Comparison of ENCODE assay signal across 8 cellular contexts in genomic region chr17:16381496-16381820, GRCh38. TPM values are rescaled to one million over a fixed set of nuclear protein-coding genes. Genes with fewer than 3 reads are reported as not detected.
DNase-seq lines count a peak whose midpoint lies in the region; ATAC-seq and TF ChIP-seq lines count a peak whose summit lies in the region.

No MANE protein-coding gene starts in this region.

- H3K9me3 Mint-ChIP-seq in activated CD8-positive, alpha-beta T cell treated with anti-CD3 and anti-CD28 coated beads, Interleukin-2, amount 10 ng/mL, durations not matched to agents 7 days and 5 days (ENCODE audit: insufficient read depth) = no peaks in the 10 kb centered on the region

- WGBS in smooth muscle cell (ENCODE audit: low lambda C conversion rate) = 3% methylated on average over 14 of the region's 14 CpGs

- POLR2A ChIA-PET in activated CD8-positive, alpha-beta T cell treated with anti-CD3 and anti-CD28 coated beads, Interleukin-2, amount 10 ng/mL, durations not matched to agents 7 days and 5 days (lab: Charles Lee) = interaction anchor here (1.0 to 2.8 kb wide), 14 partner anchors 12 to 167 kb away, joined by 3 to 66 read pairs (median 6); partner anchors contain the start of genes CENPV, NCOR1 and TRPV2

- H3K4me1 ChIP-seq in DOHH2 (ENCODE audit: control insufficient read depth, low read length) = peaks cover 44% of the 10 kb centered on the region
- H3K4me1 ChIP-seq in right atrium auricular region = peaks cover 0 to 29% of the 10 kb centered on the region in 2 donors
- H3K4me1 ChIP-seq in smooth muscle cell (ENCODE audit: low read depth) = peaks cover 25% of the 10 kb centered on the region

- H3K9me3 ChIP-seq in DOHH2 (ENCODE audit: control insufficient read depth, insufficient read depth, low read length) = no peaks in the 10 kb centered on the region
- no peaks in the 10 kb centered on the region for H3K9me3 ChIP-seq in right atrium auricular region
- H3K9me3 ChIP-seq in smooth muscle cell (replicated peaks; ENCODE audit: low read depth) = no peaks in the 10 kb centered on the region

- no peak overlapping the region for H2AFZ ChIP-seq in smooth muscle cell (ENCODE audit: low read depth)

- ATAC-seq in HG02970 (IDR thresholded peaks at IDR 0.05; ENCODE audit: low FRiP score, unreplicated experiment) (peak; percentile 8), HG02981 (IDR thresholded peaks at IDR 0.05; ENCODE audit: unreplicated experiment) (no peak), HG02588 (IDR thresholded peaks at IDR 0.05; ENCODE audit: unreplicated experiment) (no peak)
- ATAC-seq in activated CD8-positive, alpha-beta T cell treated with anti-CD3 and anti-CD28 coated beads, Interleukin-2, amount 10 ng/mL, durations not matched to agents 7 days and 5 days = peak; percentile 11

- H3K36me3 ChIP-seq in DOHH2 (ENCODE audit: control insufficient read depth, low read length) (peaks cover 32% of the 10 kb centered on the region), right atrium auricular region (peaks cover 20% of the 10 kb centered on the region), smooth muscle cell (ENCODE audit: low read depth) (no peaks in the 10 kb centered on the region)

- H4K20me1 ChIP-seq in DOHH2 (ENCODE audit: control insufficient read depth, insufficient read depth, low read depth, low read length) = peaks cover 6% of the 10 kb centered on the region
- peaks cover 33% of the 10 kb centered on the region for H4K20me1 ChIP-seq in smooth muscle cell (ENCODE audit: low read depth)

- H3K36me3 Mint-ChIP-seq in activated CD8-positive, alpha-beta T cell treated with anti-CD3 and anti-CD28 coated beads, Interleukin-2, amount 10 ng/mL, durations not matched to agents 7 days and 5 days (ENCODE audit: low read depth) = peaks cover 38% of the 10 kb centered on the region

- H3K27me3 Mint-ChIP-seq in activated CD8-positive, alpha-beta T cell treated with anti-CD3 and anti-CD28 coated beads, Interleukin-2, amount 10 ng/mL, durations not matched to agents 7 days and 5 days (ENCODE audit: low read depth) = no peaks in the 10 kb centered on the region

- H3K27ac Mint-ChIP-seq in activated CD8-positive, alpha-beta T cell treated with anti-CD3 and anti-CD28 coated beads, Interleukin-2, amount 10 ng/mL, durations not matched to agents 7 days and 5 days = peak overlapping the region; percentile 96

- DNase-seq in activated CD8-positive, alpha-beta T cell treated with anti-CD3 and anti-CD28 coated beads, Interleukin-2, amount 10 ng/mL, durations not matched to agents 7 days and 5 days = no peak
- DNase-seq in right atrium auricular region (ENCODE audit: low spot score) (no peak), smooth muscle cell (lab: John Stamatoyannopoulos, UW; ENCODE audit: unreplicated experiment) (no peak), GM20000 (ENCODE audit: low spot score) (no peak)

- no peak for TF ChIP-seq CTCF in DOHH2 (IDR thresholded peaks at IDR 0.05; ENCODE audit: low read depth, low read length, poor library complexity, severe bottlenecking)
- TF ChIP-seq CTCF in right atrium auricular region (IDR thresholded peaks at IDR 0.05) = no peak
- no peak for TF ChIP-seq CTCF in smooth muscle cell (IDR thresholded peaks at IDR 0.05; ENCODE audit: borderline replicate concordance, insufficient read depth, poor library complexity, severe bottlenecking)
- TF ChIP-seq CTCF in GM20000 (IDR thresholded peaks at IDR 0.05; ENCODE audit: extremely low read depth, missing control alignments) = no peak

- no peaks in the 10 kb centered on the region for H3K27me3 ChIP-seq in DOHH2 (ENCODE audit: control insufficient read depth, low read length)
- no peaks in the 10 kb centered on the region for H3K27me3 ChIP-seq in right atrium auricular region
- H3K27me3 ChIP-seq in smooth muscle cell (ENCODE audit: low read depth) = no peaks in the 10 kb centered on the region

- H3K79me2 ChIP-seq in DOHH2 (ENCODE audit: control insufficient read depth, low read length) (peaks cover 27% of the 10 kb centered on the region), smooth muscle cell (ENCODE audit: low read depth) (peaks cover 33% of the 10 kb centered on the region)

- H3K9ac ChIP-seq in smooth muscle cell (ENCODE audit: low read depth) = peak overlapping the region; percentile 97

- H3F3A ChIP-seq in DOHH2 (ENCODE audit: control insufficient read depth, insufficient read depth) (peaks cover 33% of the 10 kb centered on the region), smooth muscle cell (ENCODE audit: low read depth) (peaks cover 23% of the 10 kb centered on the region)

- H3K4me3 ChIP-seq in DOHH2 (ENCODE audit: low read length) = peak overlapping the region; percentile 78
- H3K4me3 ChIP-seq in right atrium auricular region = peak overlapping the region; percentile 63 to 65
- peak overlapping the region; percentile 92 for H3K4me3 ChIP-seq in smooth muscle cell

- H3K4me3 Mint-ChIP-seq in activated CD8-positive, alpha-beta T cell treated with anti-CD3 and anti-CD28 coated beads, Interleukin-2, amount 10 ng/mL, durations not matched to agents 7 days and 5 days = peak overlapping the region; percentile 97

- H3K4me1 Mint-ChIP-seq in activated CD8-positive, alpha-beta T cell treated with anti-CD3 and anti-CD28 coated beads, Interleukin-2, amount 10 ng/mL, durations not matched to agents 7 days and 5 days (ENCODE audit: low read depth) = peaks cover 39% of the 10 kb centered on the region

- peak overlapping the region; percentile 58 for H3K27ac ChIP-seq in DOHH2 (ENCODE audit: low read depth, low read length)
- H3K27ac ChIP-seq in right atrium auricular region = peak overlapping the region; percentile 91 to 93
- H3K27ac ChIP-seq in smooth muscle cell (ENCODE audit: low read depth) = peak overlapping the region; percentile 97

- CTCF ChIA-PET in activated CD8-positive, alpha-beta T cell treated with anti-CD3 and anti-CD28 coated beads, Interleukin-2, amount 10 ng/mL, durations not matched to agents 7 days and 5 days (lab: Charles Lee) = interaction anchor here (2.4 to 5.2 kb wide), 2 partner anchors 18 to 34 kb away, joined by 27 to 33 read pairs; partner anchors contain the start of gene TRPV2

- no peaks in the 10 kb centered on the region for H3K9me2 ChIP-seq in DOHH2 (replicated peaks; ENCODE audit: control insufficient read depth, low read length)

- H3K4me2 ChIP-seq in DOHH2 (ENCODE audit: low read length) = peak overlapping the region; percentile 78
- H3K4me2 ChIP-seq in smooth muscle cell = peak overlapping the region; percentile 89

RNA-seq across cellular contexts. Expression of gene UBB, which starts 0.6 kb away (rescaled TPM):
- total RNA-seq in activated CD8-positive, alpha-beta T cell treated with anti-CD3 and anti-CD28 coated beads, Interleukin-2, amount 10 ng/mL, durations not matched to agents 7 days and 5 days = 1,000 to 10,000 TPM; 1,415 to 1,441 TPM
- 1,000 to 10,000 TPM in 1 of 2 donors, 100 to 1,000 TPM in 1; 862 to 1,091 TPM for total RNA-seq in right atrium auricular region
- total RNA-seq in smooth muscle cell = 1,100 and 1,184 TPM in 2 replicates
- polyA plus RNA-seq in smooth muscle cell = 2,038 and 2,323 TPM in 2 replicates

RNA-seq across cellular contexts. Expression of gene CENPV, which starts 28.2 kb away (rescaled TPM):
- total RNA-seq in activated CD8-positive, alpha-beta T cell treated with anti-CD3 and anti-CD28 coated beads, Interleukin-2, amount 10 ng/mL, durations not matched to agents 7 days and 5 days = 10 to 100 TPM; 28.6 to 36.4 TPM
- total RNA-seq in right atrium auricular region = 10 to 100 TPM; 15.8 to 16.9 TPM
- total RNA-seq in smooth muscle cell = 17.5 and 21.2 TPM in 2 replicates
- 33.9 and 44.5 TPM in 2 replicates for polyA plus RNA-seq in smooth muscle cell

RNA-seq across cellular contexts. Expression of gene TRPV2, which starts 33.9 kb away (rescaled TPM):
- total RNA-seq in activated CD8-positive, alpha-beta T cell treated with anti-CD3 and anti-CD28 coated beads, Interleukin-2, amount 10 ng/mL, durations not matched to agents 7 days and 5 days = 100 to 1,000 TPM; 124 to 134 TPM
- total RNA-seq in right atrium auricular region = 10 to 100 TPM in 1 of 2 donors, 1 to 10 TPM in 1; 6.7 to 15.0 TPM
- total RNA-seq in smooth muscle cell = 51.4 and 58.0 TPM in 2 replicates
- polyA plus RNA-seq in smooth muscle cell = 65.6 and 92.9 TPM in 2 replicates

Comparison
In these comparisons a context has a peak if more than half of its experiments do, and no peak if none do; other contexts are left out.
1. ATAC-seq: peak in HG02970 (single experiment) and activated CD8-positive, alpha-beta T cell treated with anti-CD3 and anti-CD28 coated beads, Interleukin-2, amount 10 ng/mL, durations not matched to agents 7 days and 5 days (single experiment); none in HG02981 (single experiment) and HG02588 (single experiment).
2. Peak in every context shown above with its lines, with median percentiles within 50 percentile points of each other: H3K27ac ChIP-seq and H3K4me3 ChIP-seq.